8 cellular contexts compared by ENCODE assay signal in genomic region chr15:79897380-79897678, GRCh38. TPM values are rescaled to one million over a fixed set of nuclear protein-coding genes. Genes with fewer than 3 reads are reported as not detected.
DNase-seq lines count a peak whose midpoint lies in the region; ATAC-seq and TF ChIP-seq lines count a peak whose summit lies in the region.

No MANE protein-coding gene starts in this region.

- H3K9ac ChIP-seq in HUES6 (ENCODE audit: low read length) = peak overlapping the region; percentile 96

- H3K36me3 Mint-ChIP-seq in naive B cell = peaks cover 8 to 11% of the 10 kb centered on the region in 2 donors

- H3K27ac Mint-ChIP-seq in naive B cell = peak overlapping the region; percentile 82 to 99 (median 96)

- no peaks in the 10 kb centered on the region for H3K9me3 ChIP-seq in HUES6 (ENCODE audit: control insufficient read depth, insufficient read depth, low read depth, low read length)

- H3K27ac ChIP-seq in HUES6 (ENCODE audit: low read depth, low read length) = peak overlapping the region; percentile 93

- H3K4me3 Mint-ChIP-seq in naive B cell = peak overlapping the region; percentile 91 to 99 (median 94)

- peak overlapping the region; percentile 87 for H3K4me3 ChIP-seq in AG10803 (ENCODE audit: low read length)
- peak overlapping the region; percentile 91 for H3K4me3 ChIP-seq in HUES6 (ENCODE audit: low read depth, low read length)

- H3K4me1 ChIP-seq in HUES6 (ENCODE audit: control insufficient read depth, insufficient read depth, low read length) = peaks cover 14% of the 10 kb centered on the region

- H3K27me3 ChIP-seq in HUES6 (ENCODE audit: control insufficient read depth, insufficient read depth, low read length) = no peaks in the 10 kb centered on the region

- ATAC-seq in naive B cell (ENCODE audit: low read depth in 2 of 2) (no peak), GM19395 (IDR thresholded peaks at IDR 0.05; ENCODE audit: unreplicated experiment) (no peak), HG03108 (IDR thresholded peaks at IDR 0.05; ENCODE audit: unreplicated experiment) (no peak), HG03135 (IDR thresholded peaks at IDR 0.05; ENCODE audit: unreplicated experiment) (no peak)

- peaks cover 29 to 40% (median 37%) of the 10 kb centered on the region in 3 donors for H3K4me1 Mint-ChIP-seq in naive B cell

- H3K36me3 ChIP-seq in HUES6 (ENCODE audit: control insufficient read depth, insufficient read depth, low read length) = no peaks in the 10 kb centered on the region

- H3K9me3 Mint-ChIP-seq in naive B cell = peaks cover 0 to 4% (median 0%) of the 10 kb centered on the region in 7 donors

- no peak for TF ChIP-seq CTCF in AG10803 (conservative IDR thresholded peaks at IDR 0.05; ENCODE audit: low read length)

- no peaks in the 10 kb centered on the region for H3K27me3 Mint-ChIP-seq in naive B cell

- no peak for DNase-seq in AG10803 (ENCODE audit: low read depth)
- DNase-seq in cerebellar cortex (ENCODE audit: low spot score) = peak; percentile 60
- no peak for DNase-seq in naive B cell
- no peak for DNase-seq in SKM-1 treated with dmso at 0.1 percent for 144 hours (lab: John Stamatoyannopoulos, UW; ENCODE audit: unreplicated experiment)

RNA-seq across cellular contexts. Expression of gene MTHFS, which starts 0.5 kb away (rescaled TPM):
- polyA plus RNA-seq in naive B cell (ENCODE audit: low read depth in 6 of 6) = 100 to 1,000 TPM in 1 of 6 donors, 10 to 100 TPM in 5; 60.0 to 107 (median 76.3) TPM
